Comparison of ENCODE assay signal across 17 cellular contexts in the genomic region with DNA sequence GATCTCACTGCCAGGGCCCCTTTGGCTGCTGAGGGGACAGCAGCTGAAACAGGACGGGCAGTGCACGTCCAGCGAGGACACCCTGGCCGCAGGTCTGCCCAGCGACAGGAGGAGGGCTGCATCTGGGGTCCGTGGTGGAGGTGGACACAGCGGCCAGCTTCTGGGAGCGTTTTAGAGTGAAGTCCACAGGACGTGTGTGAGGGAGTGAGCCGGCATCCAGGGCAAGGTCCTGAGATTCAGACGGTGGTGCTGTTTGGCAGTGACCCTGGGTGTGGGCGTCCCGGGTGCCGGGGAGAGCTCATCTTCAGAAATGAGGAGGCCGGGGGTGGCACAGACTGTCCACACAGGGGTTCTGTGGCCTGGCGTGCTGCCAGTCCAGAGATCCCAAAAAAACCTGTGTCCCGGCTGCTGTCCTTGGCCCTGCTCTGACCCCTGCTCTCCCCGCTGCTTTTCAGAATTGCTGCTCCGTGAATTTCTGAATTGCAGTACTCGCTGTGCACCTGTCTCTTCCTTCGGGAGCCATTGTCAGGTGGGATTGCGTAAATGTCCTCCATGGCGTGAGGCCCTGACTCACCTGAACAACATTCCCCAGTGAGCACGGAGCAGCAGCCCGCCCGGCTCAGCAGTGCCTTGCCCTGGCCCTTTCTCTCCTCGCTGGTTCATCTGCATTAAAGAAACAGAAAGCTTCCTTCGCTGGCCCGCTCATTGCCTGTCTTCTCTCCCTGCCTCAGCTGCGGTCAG.
DNase-seq lines count a peak whose midpoint lies in the region; ATAC-seq and FAIRE-seq lines count a peak whose summit lies in the region.
"Had no signal": no experiment of that assay in that cellular context is flagged by ENCODE, and none has a peak within 500 bp of the region (broad histone marks: within the 10 kb centered on the region; RNA-seq: fewer than 3 reads in every experiment).

No MANE protein-coding gene starts in this region.

- H3K4ac ChIP-seq in neuronal stem cell (ENCODE audit: low read length): no peak overlapping the region

- H2BK15ac ChIP-seq in neuronal stem cell (ENCODE audit: low read length): peak overlapping the region; percentile 49

- WGBS in neuronal stem cell (ENCODE audit: extremely low coverage in 2 of 2, insufficient read length in 2 of 2, insufficient replicate concordance in 1 of 2), 2 donors: no CpG with 5 or more reads among the region's 30 CpGs

- no peak overlapping the region for H3K14ac ChIP-seq in neuronal stem cell (ENCODE audit: low read length)

- DNase-seq in NCI-H510A treated with DMSO at 0.1 percent for 48 hours (lab: John Stamatoyannopoulos, UW) (peak; percentile 74), NCI-H510A (lab: John Stamatoyannopoulos, UW) (no peak), DMS79 treated with DMSO at 0.1 percent for 48 hours (lab: John Stamatoyannopoulos, UW) (peak; percentile 91), neuronal stem cell (ENCODE audit: low spot score) (no peak), pons (ENCODE audit: low spot score) (no peak), NCI-H774 (lab: John Stamatoyannopoulos, UW) (no peak), urothelium cell line (ENCODE audit: low spot score) (no peak)
- DNase-seq in central memory CD8-positive, alpha-beta T cell (ENCODE audit: low spot score in 2 of 2): peak in 1 of 2 donors; percentile 10
- DNase-seq: activated naive CD8-positive, alpha-beta T cell treated with anti-CD3 and anti-CD28 coated beads for 36 hours; foreskin melanocyte; IMR-90; NCI-H1105; NCI-H226; PC-3; stimulated activated CD4-positive, alpha-beta T cell treated with anti-CD3 and anti-CD28 coated beads, Interleukin-12 subunit alpha, Interleukin-12 subunit beta, amount 100 ng/mL, for 4 hours had no signal

- no peaks in the 10 kb centered on the region for H3K79me1 ChIP-seq in neuronal stem cell (ENCODE audit: low read depth, low read length)

- H3K4me1 Mint-ChIP-seq in central memory CD8-positive, alpha-beta T cell: peaks cover 47% of the 10 kb centered on the region

- no peak overlapping the region for H3K27ac ChIP-seq in neuronal stem cell (replicated peaks; ENCODE audit: low read length)
- H3K27ac ChIP-seq: parathyroid adenoma had no signal

- no peak overlapping the region for H2AFZ ChIP-seq in neuronal stem cell (ENCODE audit: low read length)
- H2AFZ ChIP-seq: parathyroid adenoma had no signal

- ATAC-seq in central memory CD8-positive, alpha-beta T cell (replicated peaks; ENCODE audit: extremely low read depth, poor library complexity, severe bottlenecking): no peak
- ATAC-seq: PC-3 had no signal

- H2BK12ac ChIP-seq in neuronal stem cell (ENCODE audit: low read length): no peak overlapping the region

- H3K18ac ChIP-seq in neuronal stem cell (ENCODE audit: low read length): peak overlapping the region; percentile 84

- H3K27ac Mint-ChIP-seq in central memory CD8-positive, alpha-beta T cell (ENCODE audit: low read depth): no peak overlapping the region
- H3K27ac Mint-ChIP-seq: activated naive CD8-positive, alpha-beta T cell treated with anti-CD3 and anti-CD28 coated beads for 36 hours had no signal

- FAIRE-seq in urothelium cell line (lab: Jason Lieb, UNC): no peak
- FAIRE-seq: bronchial epithelial cell had no signal

- H4K8ac ChIP-seq in neuronal stem cell (ENCODE audit: low read depth, low read length): peak overlapping the region; percentile 53

- peaks cover 7% of the 10 kb centered on the region for H3K9me3 Mint-ChIP-seq in central memory CD8-positive, alpha-beta T cell

- no peak overlapping the region for H4K91ac ChIP-seq in neuronal stem cell (ENCODE audit: low read depth, low read length, poor library complexity)

- H2BK5ac ChIP-seq in neuronal stem cell (ENCODE audit: low read length): no peak overlapping the region

- H3K9ac ChIP-seq in neuronal stem cell (ENCODE audit: low read depth, low read length, poor library complexity): no peak overlapping the region
- H3K9ac ChIP-seq: parathyroid adenoma had no signal

- H3K4me3 Mint-ChIP-seq in central memory CD8-positive, alpha-beta T cell: peak overlapping the region; percentile 11
- H3K4me3 Mint-ChIP-seq: activated naive CD8-positive, alpha-beta T cell treated with anti-CD3 and anti-CD28 coated beads for 36 hours had no signal

- H3K23ac ChIP-seq in neuronal stem cell (ENCODE audit: low read depth, low read length, poor library complexity): peak overlapping the region; percentile 49

- no peak overlapping the region for H3K4me2 ChIP-seq in neuronal stem cell (ENCODE audit: insufficient read depth, low read length, poor library complexity, severe bottlenecking)

- peaks cover 0 to 32% (median 0%) of the 10 kb centered on the region in 3 experiments for H3K27me3 ChIP-seq in neuronal stem cell (ENCODE audit: control insufficient read depth in 3 of 3, insufficient read depth in 3 of 3, low read depth in 1 of 3, low read length in 3 of 3)

- no peak overlapping the region for H2BK120ac ChIP-seq in neuronal stem cell (ENCODE audit: low read depth, low read length)

- H3K4me1 ChIP-seq in neuronal stem cell (ENCODE audit: control insufficient read depth in 2 of 2, insufficient read depth in 1 of 2, low read depth in 1 of 2, low read length in 2 of 2): peaks cover 0 to 7% of the 10 kb centered on the region in 2 donors
- H3K4me1 ChIP-seq: parathyroid adenoma had no signal

- peak overlapping the region; percentile 73 for H2AK5ac ChIP-seq in neuronal stem cell (ENCODE audit: low read depth, low read length)

- peaks cover 0 to 4% of the 10 kb centered on the region in 2 donors for H3K9me3 ChIP-seq in neuronal stem cell (replicated peaks in 1 of 2; ENCODE audit: control insufficient read depth in 2 of 2, insufficient read depth in 1 of 2, low read depth in 1 of 2, low read length in 2 of 2)

- peaks cover 5% of the 10 kb centered on the region for H3K36me3 Mint-ChIP-seq in central memory CD8-positive, alpha-beta T cell (ENCODE audit: insufficient read depth)

- H3K36me3 ChIP-seq in neuronal stem cell (replicated peaks in 1 of 2; ENCODE audit: control insufficient read depth in 2 of 2, insufficient read depth in 2 of 2, low read length in 2 of 2): no peaks in the 10 kb centered on the region

- no peak overlapping the region for H3K4me3 ChIP-seq in neuronal stem cell (ENCODE audit: low read length in 2 of 2)

- no peaks in the 10 kb centered on the region for H3K27me3 Mint-ChIP-seq in central memory CD8-positive, alpha-beta T cell
- H3K27me3 Mint-ChIP-seq: activated naive CD8-positive, alpha-beta T cell treated with anti-CD3 and anti-CD28 coated beads for 36 hours had no signal

Comparison
In these comparisons a context has a peak if more than half of its experiments do, and no peak if none do; other contexts are left out.
1. DNase-seq: peak in NCI-H510A treated with DMSO at 0.1 percent for 48 hours (single experiment) and DMS79 treated with DMSO at 0.1 percent for 48 hours (single experiment); none in NCI-H510A (single experiment), neuronal stem cell (single experiment), pons (single experiment), NCI-H774 (single experiment) and urothelium cell line (single experiment).